ENCODE assay signal across 14 cellular contexts in genomic region chr6:151063339-151063738, GRCh38.
DNase-seq lines count a peak whose midpoint lies in the region; ATAC-seq and TF ChIP-seq lines count a peak whose summit lies in the region.
"Had no signal": no experiment of that assay in that cellular context is flagged by ENCODE, and none has a peak within 500 bp of the region (broad histone marks: within the 10 kb centered on the region; RNA-seq: fewer than 3 reads in every experiment).

No MANE protein-coding gene starts in this region.

- H3K27ac Mint-ChIP-seq in WTC11: no peak overlapping the region

- H3K4me1 Mint-ChIP-seq in WTC11: no peaks in the 10 kb centered on the region

- no peaks in the 10 kb centered on the region for H3K27me3 ChIP-seq in right atrium auricular region
- H3K27me3 ChIP-seq: dorsolateral prefrontal cortex had no signal

- no peaks in the 10 kb centered on the region for H3K36me3 ChIP-seq in right atrium auricular region

- intact Hi-C loops in Right ventricle myocardium inferior (cut with DNase I): no loop called here
- intact Hi-C loops in posterior cingulate gyrus (cut with DNase I): no loop called here

- no peak for ATAC-seq in Right ventricle myocardium inferior
- no peak for ATAC-seq in WTC11

- no peaks in the 10 kb centered on the region for H3K27me3 Mint-ChIP-seq in WTC11 (ENCODE audit: low read depth)

- DNase-seq in right atrium auricular region (ENCODE audit: low spot score) (no peak), Right ventricle myocardium inferior (ENCODE audit: missing footprints) (no peak), amniotic stem cell (lab: John Stamatoyannopoulos, UW) (peak; percentile 38), fibroblast of villous mesenchyme (ENCODE audit: low read depth) (peak; percentile 63), NCI-H2029 (lab: John Stamatoyannopoulos, UW) (no peak), posterior cingulate gyrus (no peak), NCI-H748 (lab: John Stamatoyannopoulos, UW; ENCODE audit: unreplicated experiment) (no peak), WTC11 (ENCODE audit: low spot score) (no peak)
- DNase-seq: activated CD4-positive, alpha-beta T cell treated with anti-CD3 and anti-CD28 coated beads for 48 hours; activated effector memory CD4-positive, alpha-beta T cell treated with Interleukin-2 at 50 U/mL for 16 hours; dorsolateral prefrontal cortex; NCI-H1092; NCI-H524 treated with DMSO at 0.1 percent for 48 hours had no signal

- peak overlapping the region; percentile 37 to 43 for H3K27ac ChIP-seq in right atrium auricular region
- H3K27ac ChIP-seq: dorsolateral prefrontal cortex, SK-N-MC had no signal

- TF ChIP-seq CTCF in right atrium auricular region (IDR thresholded peaks at IDR 0.05): no peak
- TF ChIP-seq CTCF in fibroblast of villous mesenchyme (IDR thresholded peaks at IDR 0.05; ENCODE audit: insufficient read depth, low read depth, low read length): no peak
- no peak for TF ChIP-seq CTCF in WTC11 (IDR thresholded peaks at IDR 0.05)

- no peak overlapping the region for H3K4me3 ChIP-seq in right atrium auricular region
- H3K4me3 ChIP-seq in fibroblast of villous mesenchyme (ENCODE audit: low read depth, low read length): no peak overlapping the region
- H3K4me3 ChIP-seq: dorsolateral prefrontal cortex, SK-N-MC had no signal

- H3K9me3 ChIP-seq in right atrium auricular region: no peaks in the 10 kb centered on the region

- H3K9me3 Mint-ChIP-seq in WTC11: no peaks in the 10 kb centered on the region

- peaks cover 10% of the 10 kb centered on the region; the same call in 1 of the 2 replicates for H3K36me3 Mint-ChIP-seq in WTC11

- no peak overlapping the region for H3K4me3 Mint-ChIP-seq in WTC11

- peaks cover 0 to 38% of the 10 kb centered on the region in 2 donors for H3K4me1 ChIP-seq in right atrium auricular region

- POLR2A ChIA-PET in WTC11 (lab: Charles Lee): no interaction called here

- CTCF ChIA-PET in WTC11 (lab: Charles Lee): interaction anchor here (1.2 kb wide), 1 partner anchor 261 kb away, joined by 3 read pairs; no protein-coding TSS in a partner anchor

TF ChIP-seq in WTC11, 78 proteins besides CTCF, POLR2A, EP300 and RAD21:
- TF ChIP-seq CREB1 (CRISPR knock-in tag; IDR thresholded peaks at IDR 0.05) (no peak), ZNF121 (CRISPR knock-in tag; IDR thresholded peaks at IDR 0.05) (no peak), FOXJ3 (CRISPR knock-in tag; IDR thresholded peaks at IDR 0.05; ENCODE audit: borderline replicate concordance) (no peak), ARID4B (CRISPR knock-in tag; IDR thresholded peaks at IDR 0.05; ENCODE audit: borderline replicate concordance) (no peak), SOX15 (CRISPR knock-in tag; IDR thresholded peaks at IDR 0.05) (no peak), ATF1 (CRISPR knock-in tag; IDR thresholded peaks at IDR 0.05) (no peak), OVOL2 (CRISPR knock-in tag; IDR thresholded peaks at IDR 0.05; ENCODE audit: borderline replicate concordance) (no peak), AFF4 (CRISPR knock-in tag; IDR thresholded peaks at IDR 0.05; ENCODE audit: borderline replicate concordance) (no peak), ZBTB43 (CRISPR knock-in tag; IDR thresholded peaks at IDR 0.05) (no peak), FOXK1 (CRISPR knock-in tag; IDR thresholded peaks at IDR 0.05) (no peak), ZNF671 (CRISPR knock-in tag; IDR thresholded peaks at IDR 0.05) (no peak), CREM (CRISPR knock-in tag; IDR thresholded peaks at IDR 0.05) (no peak)

Comparison
In these comparisons a context has a peak if more than half of its experiments do, and no peak if none do; other contexts are left out.
1. DNase-seq: peak in amniotic stem cell (single experiment) and fibroblast of villous mesenchyme (single experiment); none in right atrium auricular region (single experiment), Right ventricle myocardium inferior (single experiment), NCI-H2029 (single experiment), posterior cingulate gyrus (0 of 10), NCI-H748 (single experiment) and WTC11 (single experiment).